ENCODE assay signal across 17 cellular contexts in genomic region chr7:78080811-78081210, GRCh38.
A peak's percentile ranks its signal among the peaks of the same experiment; 100 is the strongest.
DNase-seq lines count a peak whose midpoint lies in the region; ATAC-seq and TF ChIP-seq lines count a peak whose summit lies in the region.
"Had no signal": no experiment of that assay in that cellular context is flagged by ENCODE, and none has a peak within 500 bp of the region (broad histone marks: within the 10 kb centered on the region; RNA-seq: fewer than 3 reads in every experiment).

No MANE protein-coding gene starts in this region.

- no peaks in the 10 kb centered on the region for H3K36me3 ChIP-seq in PC-3 (ENCODE audit: low read depth, low read length)
- H3K36me3 ChIP-seq: HAP-1 had no signal

- BruUV-seq in PC-3 (replicated peaks; lab: Mats Ljungman, UMichigan): no TSS peak

- no peaks in the 10 kb centered on the region for H4K20me1 ChIP-seq in PC-3 (ENCODE audit: low read length)

- intact Hi-C loops in PC-3 (cut with micrococcal nuclease): no loop called here

- TF ChIP-seq CTCF in PC-3 (conservative IDR thresholded peaks at IDR 0.05; ENCODE audit: low read depth, low read length): no peak

- H2AFZ ChIP-seq in PC-3 (ENCODE audit: low read length): no peak overlapping the region

- ATAC-seq in PC-3 (no peak), esophagus mucosa (peak; percentile 59), HG02840 (IDR thresholded peaks at IDR 0.05; ENCODE audit: low FRiP score, unreplicated experiment) (no peak), HG02884 (IDR thresholded peaks at IDR 0.05; ENCODE audit: unreplicated experiment) (no peak)
- ATAC-seq: Panc1, Right ventricle myocardium inferior had no signal

- no peak overlapping the region for H3K27ac ChIP-seq in PC-3 (ENCODE audit: low read length)

- no peaks in the 10 kb centered on the region for H3F3A ChIP-seq in PC-3 (ENCODE audit: low read length, unreplicated experiment)

- no peaks in the 10 kb centered on the region for H3K9me2 ChIP-seq in PC-3 (replicated peaks; ENCODE audit: low read length)
- H3K9me2 ChIP-seq: SK-N-SH had no signal

- CTCF ChIA-PET in PC-3 (lab: Charles Lee): no interaction called here

- POLR2A ChIA-PET in PC-3 (lab: Charles Lee; ENCODE audit: unreplicated experiment): no interaction called here

- peaks cover 39% of the 10 kb centered on the region for H3K27me3 ChIP-seq in PC-3 (ENCODE audit: low read length)

- H3K9ac ChIP-seq in PC-3 (ENCODE audit: low read length): no peak overlapping the region
- H3K9ac ChIP-seq: SK-N-SH had no signal

- no peaks in the 10 kb centered on the region for H3K79me2 ChIP-seq in PC-3 (ENCODE audit: low read length)

- peaks cover 8% of the 10 kb centered on the region for H3K4me1 ChIP-seq in PC-3 (ENCODE audit: insufficient read depth, low read length)
- H3K4me1 ChIP-seq: HAP-1 had no signal

- no peak overlapping the region for H3K4me3 ChIP-seq in PC-3 (ENCODE audit: low read length)
- H3K4me3 ChIP-seq: HAP-1 had no signal

- DNase-seq in AG20443 (ENCODE audit: low spot score) (peak; percentile 20), PC-3 (peak; percentile 15), pons (ENCODE audit: low spot score) (peak; percentile 58), KG1 (lab: John Stamatoyannopoulos, UW) (no peak), epidermal melanocyte (ENCODE audit: insufficient read length, low spot score) (no peak)
- DNase-seq: CD8-positive, alpha-beta memory T cell; NCI-H1048; NCI-H2107; NCI-H345; NCI-H526 treated with DMSO at 0.1 percent for 48 hours; SK-N-SH had no signal

- no peak overlapping the region for H3K4me2 ChIP-seq in PC-3 (ENCODE audit: low read length)
- H3K4me2 ChIP-seq: SK-N-SH had no signal

- H3K9me3 ChIP-seq in PC-3 (ENCODE audit: low read length): no peaks in the 10 kb centered on the region
- H3K9me3 ChIP-seq: HAP-1, SK-N-SH had no signal

Comparison
In these comparisons a context has a peak if more than half of its experiments do, and no peak if none do; other contexts are left out.
1. DNase-seq: peak in AG20443 (single experiment), PC-3 (single experiment) and pons (single experiment); none in KG1 (single experiment) and epidermal melanocyte (single experiment).